25 cellular contexts compared by ENCODE assay signal in genomic region chr4:6236816-6237390, GRCh38. TPM values are rescaled to one million over a fixed set of nuclear protein-coding genes. Genes with fewer than 3 reads are reported as not detected.
DNase-seq lines count a peak whose midpoint lies in the region; ATAC-seq and TF ChIP-seq lines count a peak whose summit lies in the region.
"Had no signal": no experiment of that assay in that cellular context is flagged by ENCODE, and none has a peak within 500 bp of the region (broad histone marks: within the 10 kb centered on the region; RNA-seq: fewer than 3 reads in every experiment).

No MANE protein-coding gene starts in this region.

- H3K27ac ChIP-seq in BLaER1 (0 out of 2 replicates have a peak overlapping the region, but pooled peaks have one; percentile 8), coronary artery (no peak overlapping the region)
- H3K27ac ChIP-seq in BLaER1 treated with 17β-estradiol and CSF1 and Interleukin-3, amounts not matched to agents 10 nM and 100 nM, result no peak overlapping the region
- H3K27ac ChIP-seq: KMS-11, SJSA1 had no signal

- no peak for ATAC-seq in GM21423 (IDR thresholded peaks at IDR 0.05; ENCODE audit: unreplicated experiment)
- ATAC-seq: PC-3, Right ventricle myocardium inferior had no signal

- intact Hi-C loops in posterior vena cava (cut with DNase I), result no loop called here

- no peaks in the 10 kb centered on the region for H4K20me1 ChIP-seq in BLaER1
- H4K20me1 ChIP-seq in BLaER1 treated with 17β-estradiol and CSF1 and Interleukin-3, amounts not matched to agents 10 nM and 100 nM, result peaks cover 0 to 8% (median 0%) of the 10 kb centered on the region in 11 experiments; a peak in 2 of 22 replicates

- peak overlapping the region; percentile 23; the same call in 1 of the 2 replicates for H3K4me2 ChIP-seq in BLaER1
- peak overlapping the region in 7 of 11 experiments; percentile 5 to 50 (median 36); a peak in 11 of 22 replicates for H3K4me2 ChIP-seq in BLaER1 treated with 17β-estradiol and CSF1 and Interleukin-3, amounts not matched to agents 10 nM and 100 nM
- H3K4me2 ChIP-seq: KMS-11 had no signal

- no peaks in the 10 kb centered on the region for H3K27me3 ChIP-seq in BLaER1
- H3K27me3 ChIP-seq in BLaER1 treated with 17β-estradiol and CSF1 and Interleukin-3, amounts not matched to agents 10 nM and 100 nM, result no peaks in the 10 kb centered on the region
- H3K27me3 ChIP-seq: SJSA1 had no signal

- TF ChIP-seq CTCF in coronary artery (IDR thresholded peaks at IDR 0.05), result no peak

- H3K9me3 ChIP-seq in BLaER1, result no peaks in the 10 kb centered on the region
- H3K9me3 ChIP-seq in BLaER1 treated with 17β-estradiol and CSF1 and Interleukin-3, amounts not matched to agents 10 nM and 100 nM (replicated peaks in 1 of 11), result no peaks in the 10 kb centered on the region
- H3K9me3 ChIP-seq: SJSA1 had no signal

- H3K4me1 ChIP-seq in BLaER1, result peaks cover 51% of the 10 kb centered on the region
- H3K4me1 ChIP-seq in BLaER1 treated with 17β-estradiol and CSF1 and Interleukin-3, amounts not matched to agents 10 nM and 100 nM, result peaks cover 0 to 51% (median 36%) of the 10 kb centered on the region in 10 experiments; a peak in 17 of 20 replicates
- H3K4me1 ChIP-seq: SJSA1 had no signal

- H3K4me3 ChIP-seq in BLaER1, result no peak overlapping the region
- H3K4me3 ChIP-seq in BLaER1 treated with 17β-estradiol and CSF1 and Interleukin-3, amounts not matched to agents 10 nM and 100 nM, result no peak overlapping the region
- H3K4me3 ChIP-seq in coronary artery, result no peak overlapping the region
- H3K4me3 ChIP-seq: SJSA1 had no signal

- no peaks in the 10 kb centered on the region for H3K36me3 ChIP-seq in BLaER1
- no peaks in the 10 kb centered on the region for H3K36me3 ChIP-seq in BLaER1 treated with 17β-estradiol and CSF1 and Interleukin-3, amounts not matched to agents 10 nM and 100 nM
- H3K36me3 ChIP-seq: SJSA1 had no signal

- DNase-seq in coronary artery (ENCODE audit: low spot score) (peak; percentile 55), posterior vena cava (ENCODE audit: low spot score) (peak; percentile 62), NCI-H2029 treated with DMSO at 0.1 percent for 48 hours (lab: John Stamatoyannopoulos, UW) (no peak), NCI-H446 (lab: John Stamatoyannopoulos, UW) (no peak), NCI-H2029 (lab: John Stamatoyannopoulos, UW) (no peak)
- DNase-seq: Calu3, DMS153, DND-41, NCI-H1048, NCI-H1417, NCI-H1694, NCI-H2081 treated with DMSO at 0.1 percent for 48 hours, NCI-H2171, NCI-H345, NCI-H524, NCI-H748 treated with DMSO at 0.1 percent for 48 hours, PC-3 had no signal

- no peak overlapping the region for H3K9ac ChIP-seq in BLaER1
- H3K9ac ChIP-seq in BLaER1 treated with 17β-estradiol and CSF1 and Interleukin-3, amounts not matched to agents 10 nM and 100 nM, result no peak overlapping the region
- H3K9ac ChIP-seq: KMS-11 had no signal

RNA-seq across cellular contexts. Expression of gene WFS1, which starts 32.7 kb away (rescaled TPM):
- total RNA-seq in posterior vena cava, result 10 to 100 TPM; 48.9 to 52.6 TPM

RNA-seq across cellular contexts. Expression of gene JAKMIP1, which starts 36.6 kb away (rescaled TPM):
- total RNA-seq in posterior vena cava, result under 1 TPM; 0.14 TPM
- total RNA-seq: A673, Calu3, Right ventricle myocardium inferior, RPMI7951, SJSA1 had no signal

Comparison
In these comparisons a context has a peak if more than half of its experiments do, and no peak if none do; other contexts are left out.
1. DNase-seq: peak in coronary artery (single experiment) and posterior vena cava (single experiment); none in NCI-H2029 treated with DMSO at 0.1 percent for 48 hours (single experiment), NCI-H446 (0 of 2) and NCI-H2029 (single experiment).